18 cellular contexts compared by ENCODE assay signal in genomic region chr6:167517546-167517945, GRCh38.
DNase-seq lines count a peak whose midpoint lies in the region; ATAC-seq and TF ChIP-seq lines count a peak whose summit lies in the region.
"Had no signal": no experiment of that assay in that cellular context is flagged by ENCODE, and none has a peak within 500 bp of the region (broad histone marks: within the 10 kb centered on the region; RNA-seq: fewer than 3 reads in every experiment).

No MANE protein-coding gene starts in this region.

- no peak for TF ChIP-seq CTCF in neural progenitor cell (IDR thresholded peaks at IDR 0.05)
- no peak for TF ChIP-seq CTCF in upper lobe of right lung (IDR thresholded peaks at IDR 0.05)
- TF ChIP-seq CTCF in GM13977 (IDR thresholded peaks at IDR 0.05; ENCODE audit: extremely low read depth, insufficient read depth, missing control alignments), result no peak

- intact Hi-C loops in cardiac septum (cut with DNase I), result no loop called here
- intact Hi-C loops in Right ventricle myocardium superior (cut with DNase I), result no loop called here
- intact Hi-C loops in upper lobe of right lung (cut with DNase I), result no loop called here

- no peaks in the 10 kb centered on the region for H3F3A ChIP-seq in neural progenitor cell (ENCODE audit: low read depth)

- H3K27me3 ChIP-seq in neural progenitor cell (no peaks in the 10 kb centered on the region), upper lobe of right lung (no peaks in the 10 kb centered on the region)
- H3K27me3 ChIP-seq: BLaER1 had no signal

- no peaks in the 10 kb centered on the region for H3K9me3 Mint-ChIP-seq in neural progenitor cell
- H3K9me3 Mint-ChIP-seq: CD4-positive, CD25-positive, alpha-beta regulatory T cell; CD8-positive, alpha-beta T cell; GM23338 had no signal

- H3K9ac ChIP-seq in neural progenitor cell, result no peak overlapping the region
- H3K9ac ChIP-seq: BLaER1 had no signal

- no peak overlapping the region for H3K4me3 Mint-ChIP-seq in neural progenitor cell
- H3K4me3 Mint-ChIP-seq: B cell; CD4-positive, CD25-positive, alpha-beta regulatory T cell; CD8-positive, alpha-beta T cell; GM23338; HFFc6 had no signal

- ATAC-seq in Right ventricle myocardium superior (ENCODE audit: poor library complexity) (no peak), upper lobe of right lung (peak; percentile 22)
- ATAC-seq: CD8-positive, alpha-beta T cell; GM23338 had no signal

- H3K27ac ChIP-seq in neural progenitor cell (no peak overlapping the region), upper lobe of right lung (no peak overlapping the region)
- H3K27ac ChIP-seq: 22Rv1, BLaER1, C4-2B had no signal

- no peaks in the 10 kb centered on the region for H3K79me2 ChIP-seq in neural progenitor cell (ENCODE audit: low read depth)

- no peaks in the 10 kb centered on the region for H3K36me3 Mint-ChIP-seq in neural progenitor cell
- H3K36me3 Mint-ChIP-seq: CD4-positive, CD25-positive, alpha-beta regulatory T cell; CD8-positive, alpha-beta T cell had no signal

- in situ Hi-C loops in GM13977 (cut with MboI; ENCODE audit: low pct_unique_long_range_greater_than_20kb, low sequenced_read_pairs, unreplicated experiment), result no loop called here

- H3K9me3 ChIP-seq in neural progenitor cell (ENCODE audit: low read depth) (no peaks in the 10 kb centered on the region), upper lobe of right lung (no peaks in the 10 kb centered on the region)
- H3K9me3 ChIP-seq: BLaER1, Caco-2, HAP-1 had no signal

- peaks cover 9% of the 10 kb centered on the region for H3K4me1 ChIP-seq in neural progenitor cell
- H3K4me1 ChIP-seq in upper lobe of right lung, result no peaks in the 10 kb centered on the region
- H3K4me1 ChIP-seq: Caco-2, HAP-1 had no signal

- no peak overlapping the region for H2AFZ ChIP-seq in neural progenitor cell (replicated peaks)
- H2AFZ ChIP-seq: GM23338 had no signal

- no peak overlapping the region for H3K27ac Mint-ChIP-seq in neural progenitor cell
- H3K27ac Mint-ChIP-seq: B cell; CD4-positive, CD25-positive, alpha-beta regulatory T cell; CD8-positive, alpha-beta T cell; GM23338; HFFc6 had no signal

- peak; percentile 46 for DNase-seq in cardiac septum (ENCODE audit: low spot score)
- no peak for DNase-seq in Right ventricle myocardium superior
- no peak for DNase-seq in neural progenitor cell (ENCODE audit: low spot score)
- no peak for DNase-seq in upper lobe of right lung
- DNase-seq in NCI-H2171 (lab: John Stamatoyannopoulos, UW), result no peak
- DNase-seq in GM13977 (ENCODE audit: low spot score), result no peak
- DNase-seq: Caco-2; CD4-positive, CD25-positive, alpha-beta regulatory T cell; CD8-positive, alpha-beta T cell; DMS153; DND-41; HFFc6 had no signal

- H3K27me3 Mint-ChIP-seq in neural progenitor cell (ENCODE audit: insufficient read depth, low read depth), result peaks cover 8% of the 10 kb centered on the region
- H3K27me3 Mint-ChIP-seq: CD4-positive, CD25-positive, alpha-beta regulatory T cell had no signal

- no peaks in the 10 kb centered on the region for H4K20me1 ChIP-seq in neural progenitor cell (ENCODE audit: low read depth)
- H4K20me1 ChIP-seq: BLaER1 had no signal

- peaks cover 12% of the 10 kb centered on the region for H3K4me1 Mint-ChIP-seq in neural progenitor cell
- H3K4me1 Mint-ChIP-seq: B cell; CD4-positive, CD25-positive, alpha-beta regulatory T cell had no signal

- H3K4me3 ChIP-seq in neural progenitor cell (no peak overlapping the region), upper lobe of right lung (no peak overlapping the region)
- H3K4me3 ChIP-seq: BLaER1, GM23338, HAP-1 had no signal

- H3K36me3 ChIP-seq in neural progenitor cell, result no peaks in the 10 kb centered on the region
- no peaks in the 10 kb centered on the region for H3K36me3 ChIP-seq in upper lobe of right lung
- H3K36me3 ChIP-seq: BLaER1, HAP-1 had no signal

- H3K4me2 ChIP-seq in neural progenitor cell, result peak overlapping the region; percentile 2
- H3K4me2 ChIP-seq: BLaER1, GM23338 had no signal
